In genomic region chr17:82238562-82239201, GRCh38 we compare ENCODE assay signal across 8 cellular contexts. TPM values are rescaled to one million over a fixed set of nuclear protein-coding genes. Genes with fewer than 3 reads are reported as not detected.
DNase-seq lines count a peak whose midpoint lies in the region; ATAC-seq, FAIRE-seq and TF ChIP-seq lines count a peak whose summit lies in the region.

No MANE protein-coding gene starts in this region.

- peak; percentile 56 for ATAC-seq in left lung
- ATAC-seq in HG02623 (IDR thresholded peaks at IDR 0.05; ENCODE audit: unreplicated experiment), result no peak

- FAIRE-seq in HTR-8/SVneo (lab: Jason Lieb, UNC), result no peak

- peak overlapping the region; percentile 28 to 80 for H3K27ac ChIP-seq in left lung

- H3K27ac Mint-ChIP-seq in brain, result peak overlapping the region in 3 of 5 experiments; percentile 63 to 89 (median 73)

- no peak overlapping the region for H3K4me3 Mint-ChIP-seq in brain

- peaks cover 0 to 86% of the 10 kb centered on the region in 2 donors for H3K36me3 ChIP-seq in left lung

- no peaks in the 10 kb centered on the region for H3K27me3 ChIP-seq in left lung

- no peaks in the 10 kb centered on the region for H3K9me3 ChIP-seq in left lung

- H3K9me3 Mint-ChIP-seq in brain, result peaks cover 0 to 4% (median 0%) of the 10 kb centered on the region in 5 experiments

- peaks cover 62 to 100% of the 10 kb centered on the region in 2 donors for H3K4me1 ChIP-seq in left lung

- TF ChIP-seq CTCF in brain (conservative IDR thresholded peaks at IDR 0.05) (no peak), left lung (IDR thresholded peaks at IDR 0.05) (no peak)

- H3K36me3 Mint-ChIP-seq in brain, result peaks cover 14% of the 10 kb centered on the region

- intact Hi-C loops in left lung (cut with DNase I), result loop anchor here in 1 of 2 donors (5.0 to 10.0 kb wide), 2 partner anchors 56 to 84 kb away; no protein-coding TSS in a partner anchor

- H3K4me1 Mint-ChIP-seq in brain, result peaks cover 56% of the 10 kb centered on the region

- H3K27me3 Mint-ChIP-seq in brain, result no peaks in the 10 kb centered on the region

- DNase-seq in NCI-H526 (lab: John Stamatoyannopoulos, UW) (peak; percentile 39 to 64), NCI-H526 treated with DMSO at 0.1 percent for 48 hours (lab: John Stamatoyannopoulos, UW) (no peak), UCSD-AML1 (lab: John Stamatoyannopoulos, UW; ENCODE audit: unreplicated experiment) (peak; percentile 76), left lung (peak; percentile 92 to 94), HTR-8/SVneo (ENCODE audit: insufficient read length, low spot score) (no peak)
- peak; percentile 43 to 73 for DNase-seq in stimulated activated CD4-positive, alpha-beta T cell treated with anti-CD3 and anti-CD28 coated beads, Interleukin-4, amount 100 ng/mL, for 48 hours (ENCODE audit: low read depth in 2 of 2)

- peak overlapping the region in 1 of 2 donors; percentile 1 for H3K4me3 ChIP-seq in left lung

RNA-seq across cellular contexts. Expression of gene SLC16A3, which starts 9.8 kb away (rescaled TPM):
- 8.7 TPM for polyA plus RNA-seq in brain (ENCODE audit: insufficient read depth, low read depth, low replicate concordance)
- 100 to 1,000 TPM in 1 of 2 donors, 10 to 100 TPM in 1; 71.2 to 149 TPM for total RNA-seq in left lung

RNA-seq across cellular contexts. Expression of gene CCDC57, which starts 26.0 kb away (rescaled TPM):
- polyA plus RNA-seq in brain (ENCODE audit: insufficient read depth, low read depth, low replicate concordance), result 15.6 TPM
- 10 to 100 TPM; 41.7 to 54.5 TPM for total RNA-seq in left lung

RNA-seq across cellular contexts. Expression of gene CSNK1D, which starts 34.8 kb away (rescaled TPM):
- 62.3 TPM for polyA plus RNA-seq in brain (ENCODE audit: insufficient read depth, low read depth, low replicate concordance)
- 100 to 1,000 TPM; 122 to 160 TPM for total RNA-seq in left lung

Comparison
In these comparisons a context has a peak if more than half of its experiments do, and no peak if none do; other contexts are left out.
1. DNase-seq: peak in NCI-H526 (2 of 2), UCSD-AML1 (single experiment), left lung (2 of 2) and stimulated activated CD4-positive, alpha-beta T cell treated with anti-CD3 and anti-CD28 coated beads, Interleukin-4, amount 100 ng/mL, for 48 hours (2 of 2); none in NCI-H526 treated with DMSO at 0.1 percent for 48 hours (single experiment) and HTR-8/SVneo (single experiment).